1 cellular context compared by ENCODE assay signal in genomic region chr13:110352735-110353134, GRCh38.
TF ChIP-seq lines count a peak whose summit lies in the region.

No MANE protein-coding gene starts in this region.

TF ChIP-seq in HCT116, 20 proteins besides CTCF, POLR2A, EP300 and RAD21 (continued from another document):
- TF ChIP-seq ZBTB33 (IDR thresholded peaks at IDR 0.05; ENCODE audit: extremely low read depth, insufficient replicate concordance, low read length) (no peak), CEBPB (IDR thresholded peaks at IDR 0.05; ENCODE audit: low read depth) (no peak), REST (IDR thresholded peaks at IDR 0.05; ENCODE audit: low read depth) (no peak), FOSL1 (IDR thresholded peaks at IDR 0.05; ENCODE audit: low read depth) (no peak), ATF3 (IDR thresholded peaks at IDR 0.05) (no peak), SP1 (IDR thresholded peaks at IDR 0.05; ENCODE audit: low read depth) (no peak), EZH2 (IDR thresholded peaks at IDR 0.05) (no peak), JUND (IDR thresholded peaks at IDR 0.05) (no peak), ELF1 (IDR thresholded peaks at IDR 0.05; ENCODE audit: borderline replicate concordance, low read depth) (no peak), YY1 (IDR thresholded peaks at IDR 0.05; ENCODE audit: extremely low read depth, insufficient replicate concordance, low read depth, low read length) (no peak), EGR1 (IDR thresholded peaks at IDR 0.05; ENCODE audit: low read depth) (no peak), ZFX (IDR thresholded peaks at IDR 0.05) (no peak)
